In genomic region chr21:44354001-44354405, GRCh38 we compare ENCODE assay signal across 10 cellular contexts. TPM values are rescaled to one million over a fixed set of nuclear protein-coding genes. Genes with fewer than 3 reads are reported as not detected.
A peak's percentile ranks its signal among the peaks of the same experiment; 100 is the strongest.
DNase-seq lines count a peak whose midpoint lies in the region; ATAC-seq, FAIRE-seq and TF ChIP-seq lines count a peak whose summit lies in the region.
"Had no signal": no experiment of that assay in that cellular context is flagged by ENCODE, and none has a peak within 500 bp of the region (broad histone marks: within the 10 kb centered on the region; RNA-seq: fewer than 3 reads in every experiment).

No MANE protein-coding gene starts in this region.

- no peak overlapping the region for H3K56ac ChIP-seq in H1 (replicated peaks; ENCODE audit: insufficient read length, low read depth, low read length)

- H4K5ac ChIP-seq in H1 (ENCODE audit: insufficient read length, low read depth, low read length): no peak overlapping the region

- DNase-seq in NOMO-1 treated with dmso at 0.1 percent for 144 hours (lab: John Stamatoyannopoulos, UW; ENCODE audit: unreplicated experiment): peak; percentile 87
- DNase-seq in H1 (ENCODE audit: low read depth in 1 of 2, low spot score in 2 of 2): no peak
- DNase-seq in NCI-H1092 treated with DMSO at 0.1 percent for 48 hours (lab: John Stamatoyannopoulos, UW): no peak
- DNase-seq in NCI-H1417 (lab: John Stamatoyannopoulos, UW): no peak
- DNase-seq in NCI-H146 (lab: John Stamatoyannopoulos, UW): no peak
- DNase-seq: NCI-H1105 treated with DMSO at 0.1 percent for 48 hours had no signal

- no peak for TF ChIP-seq POLR2A in H1 (IDR thresholded peaks at IDR 0.05; ENCODE audit: control extremely low read depth in 1 of 2, low read depth in 2 of 2, low read length in 2 of 2)

- H3K4me1 ChIP-seq in H1 (replicated peaks in 1 of 4; ENCODE audit: control insufficient read depth in 3 of 4, insufficient read depth in 4 of 4, low read length in 3 of 4) (peaks cover 0 to 5% (median under 1%) of the 10 kb centered on the region in 4 experiments; a peak in 2 of 7 replicates), rectal smooth muscle tissue (ENCODE audit: control insufficient read depth, insufficient read depth, low read length) (no peaks in the 10 kb centered on the region)

- H3K27me3 ChIP-seq in H1 (replicated peaks in 1 of 4; ENCODE audit: control insufficient read depth in 3 of 4, extremely low read depth in 1 of 4, insufficient read depth in 3 of 4, low read length in 3 of 4): peaks cover 17 to 37% (median 26%) of the 10 kb centered on the region in 4 experiments; a peak in 6 of 7 replicates
- peaks cover 2% of the 10 kb centered on the region for H3K27me3 ChIP-seq in rectal smooth muscle tissue (ENCODE audit: control insufficient read depth, insufficient read depth, low read length)

- H3K23me2 ChIP-seq in H1 (ENCODE audit: low read depth, low read length): no peaks in the 10 kb centered on the region; the same call in 1 of the 2 replicates

- H4K91ac ChIP-seq in H1 (replicated peaks; ENCODE audit: insufficient read length, low read length): no peak overlapping the region

- H2BK20ac ChIP-seq in H1 (ENCODE audit: low read length): no peak overlapping the region

- no peak overlapping the region for H3K23ac ChIP-seq in H1 (ENCODE audit: insufficient read length)

- H2BK120ac ChIP-seq in H1 (replicated peaks; ENCODE audit: low read depth, low read length): no peak overlapping the region

- H2AK5ac ChIP-seq in H1 (ENCODE audit: low read depth, low read length): no peak overlapping the region

- no peak overlapping the region for H3K18ac ChIP-seq in H1 (ENCODE audit: extremely low read depth, low read length)

- H3K4me3 ChIP-seq in GM08714 (ENCODE audit: low read length) (peak overlapping the region; percentile 44; the same call in 1 of the 2 replicates), H1 (ENCODE audit: extremely low read depth in 1 of 4, insufficient read depth in 2 of 4, low read depth in 3 of 4, low read length in 4 of 4) (no peak overlapping the region), rectal smooth muscle tissue (ENCODE audit: low read length) (peak overlapping the region; percentile 49)

- no peaks in the 10 kb centered on the region for H3K9me3 ChIP-seq in H1 (ENCODE audit: insufficient read depth in 2 of 2, low read depth in 1 of 2, low read length in 1 of 2)

- H3K27ac ChIP-seq in H1 (ENCODE audit: low read depth, low read length) (no peak overlapping the region), rectal smooth muscle tissue (ENCODE audit: low read depth, low read length) (no peak overlapping the region)

- H3K36me3 ChIP-seq in H1 (ENCODE audit: control insufficient read depth in 2 of 4, insufficient read depth in 4 of 4, low read length in 3 of 4) (no peaks in the 10 kb centered on the region), rectal smooth muscle tissue (ENCODE audit: control insufficient read depth, insufficient read depth, low read length) (no peaks in the 10 kb centered on the region)

- CTCF ChIA-PET in H1 (lab: Charles Lee; ENCODE audit: partially characterized antibody): interaction anchor here (0.9 to 3.3 kb wide), 4 partner anchors 8 to 413 kb away, joined by 3 to 11 read pairs (median 4); no protein-coding TSS in a partner anchor

- H3K4ac ChIP-seq in H1 (replicated peaks; ENCODE audit: insufficient read length, low read depth, low read length): no peak overlapping the region

- 88% methylated on average over 8 of the region's 8 CpGs; no CpG with 5 or more reads in 1 of the 2 experiments for WGBS in H1 (ENCODE audit: extremely low coverage in 1 of 2, insufficient coverage in 1 of 2, insufficient read length in 1 of 2, insufficient replicate concordance in 2 of 2, low coverage in 1 of 2, low lambda C conversion rate in 2 of 2, missing lambda C conversion rate in 1 of 2), 2 experiments

- no peak overlapping the region for H3K14ac ChIP-seq in H1 (ENCODE audit: insufficient read length)

- H3K79me2 ChIP-seq in H1 (ENCODE audit: control insufficient read depth in 1 of 2, insufficient read depth in 2 of 2, low read length in 2 of 2): no peaks in the 10 kb centered on the region

- no peak overlapping the region for H3K4me2 ChIP-seq in H1 (ENCODE audit: insufficient read depth in 1 of 2, low read depth in 2 of 2, low read length in 2 of 2)

- no peak overlapping the region for H2BK12ac ChIP-seq in H1 (ENCODE audit: low read depth, low read length)

- no peak overlapping the region for H2BK5ac ChIP-seq in H1 (ENCODE audit: low read depth, low read length)

- POLR2A ChIA-PET in H1 (lab: Charles Lee; ENCODE audit: partially characterized antibody): interaction anchor here (1.4 kb wide), 1 partner anchor 15 kb away, joined by 5 read pairs; the partner anchor contains the start of gene CFAP410

- no peak for TF ChIP-seq RAD21 in H1 (IDR thresholded peaks at IDR 0.05 in 1 of 2, conservative IDR thresholded peaks at IDR 0.05 in 1 of 2; ENCODE audit: low read depth in 2 of 2, low read length in 2 of 2)

- no peak for FAIRE-seq in H1 (lab: Jason Lieb, UNC)

- H3K79me1 ChIP-seq in H1 (ENCODE audit: low read depth, low read length): no peaks in the 10 kb centered on the region

- TF ChIP-seq CTCF in H1 (IDR thresholded peaks at IDR 0.05; ENCODE audit: control extremely low read depth in 1 of 3, insufficient read depth in 1 of 3, low read depth in 1 of 3, low read length in 3 of 3): no peak

- no peak for ATAC-seq in HG03521 (IDR thresholded peaks at IDR 0.05; ENCODE audit: unreplicated experiment)

- H2BK15ac ChIP-seq in H1 (ENCODE audit: low read length): no peak overlapping the region

- no peak for TF ChIP-seq EP300 in H1 (IDR thresholded peaks at IDR 0.05; ENCODE audit: borderline replicate concordance in 1 of 2, low read depth in 2 of 2, low read length in 2 of 2)

- no peak overlapping the region for H2AFZ ChIP-seq in H1 (ENCODE audit: low read length)

- H4K20me1 ChIP-seq in H1 (replicated peaks in 1 of 2; ENCODE audit: control insufficient read depth in 1 of 2, insufficient read depth in 2 of 2, low read length in 2 of 2): no peaks in the 10 kb centered on the region

- H3K9ac ChIP-seq in H1 (replicated peaks in 1 of 4; ENCODE audit: extremely low read depth in 1 of 4, low read depth in 3 of 4, low read length in 3 of 4): no peak overlapping the region
- no peak overlapping the region for H3K9ac ChIP-seq in rectal smooth muscle tissue (ENCODE audit: low read length)

- no peak overlapping the region for H4K8ac ChIP-seq in H1 (ENCODE audit: extremely low read depth, insufficient read depth, low read length)

TF ChIP-seq in H1, 55 proteins besides CTCF, POLR2A, EP300 and RAD21:
- peak; percentile 21; the same call in 1 of the 2 replicates for TF ChIP-seq MAX (IDR thresholded peaks at IDR 0.05)
- TF ChIP-seq, protein P1, sequence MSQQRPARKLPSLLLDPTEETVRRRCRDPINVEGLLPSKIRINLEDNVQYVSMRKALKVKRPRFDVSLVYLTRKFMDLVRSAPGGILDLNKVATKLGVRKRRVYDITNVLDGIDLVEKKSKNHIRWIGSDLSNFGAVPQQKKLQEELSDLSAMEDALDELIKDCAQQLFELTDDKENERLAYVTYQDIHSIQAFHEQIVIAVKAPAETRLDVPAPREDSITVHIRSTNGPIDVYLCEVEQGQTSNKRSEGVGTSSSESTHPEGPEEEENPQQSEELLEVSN (IDR thresholded peaks at IDR 0.05): no peak

RNA-seq across cellular contexts. Expression of gene TRPM2, which starts 0.6 kb away (rescaled TPM):
- total RNA-seq in H1 (2021; fragmentation: NEBNext Ultra II Directional; extraction: Animal tissue kit (Norgen Biotek cat#: 25700)): 0.28 and 0.36 TPM in 2 replicates
- polyA plus RNA-seq in H1 (2011; rRNA removed): 0.17 and 0.27 TPM in 2 replicates
- 0.27 TPM for polyA plus RNA-seq in H1 (2011; cell fraction: cytosol; rRNA removed)
- 0.64 TPM for polyA plus RNA-seq in H1 (2011; cell fraction: nucleus; rRNA removed)
- polyA plus RNA-seq in H1 (2012, experiment 1 of 2): 0.13 to 0.59 TPM (median 0.25 TPM) in 4 replicates
- 0.10 TPM for polyA plus RNA-seq in H1 (2012, experiment 2 of 2)
- 0.30 TPM for polyA plus RNA-seq in H1 (2013, experiment 1 of 2)
- 0.15 TPM for polyA plus RNA-seq in H1 (2013, experiment 2 of 2)
- polyA minus RNA-seq in H1 (2011; rRNA and poly(A)+ RNA removed): 0.17 and 0.22 TPM in 2 replicates
- 1.5 TPM for polyA minus RNA-seq in H1 (2011; cell fraction: cytosol; rRNA and poly(A)+ RNA removed)
- polyA minus RNA-seq in H1 (2011; cell fraction: nucleus; rRNA and poly(A)+ RNA removed): 1.2 TPM
- total RNA-seq: G401 had no signal

RNA-seq across cellular contexts. Expression of gene CFAP410, which starts 14.8 kb away (rescaled TPM):
- 10.6 and 11.6 TPM in 2 replicates for total RNA-seq in H1 (2021; fragmentation: NEBNext Ultra II Directional; extraction: Animal tissue kit (Norgen Biotek cat#: 25700))
- 12.0 and 20.5 TPM in 2 replicates for polyA plus RNA-seq in H1 (2011; rRNA removed)
- polyA plus RNA-seq in H1 (2011; cell fraction: cytosol; rRNA removed): 14.8 TPM
- polyA plus RNA-seq in H1 (2011; cell fraction: nucleus; rRNA removed): 59.6 TPM
- polyA plus RNA-seq in H1 (2012, experiment 1 of 2): 6.5 to 11.7 TPM (median 11.0 TPM) in 4 replicates
- polyA plus RNA-seq in H1 (2012, experiment 2 of 2): 5.2 TPM
- polyA plus RNA-seq in H1 (2013, experiment 1 of 2): 9.3 TPM
- 7.4 TPM for polyA plus RNA-seq in H1 (2013, experiment 2 of 2)
- 2.4 and 2.6 TPM in 2 replicates for polyA minus RNA-seq in H1 (2011; rRNA and poly(A)+ RNA removed)
- 4.1 TPM for polyA minus RNA-seq in H1 (2011; cell fraction: cytosol; rRNA and poly(A)+ RNA removed)
- 7.8 TPM for polyA minus RNA-seq in H1 (2011; cell fraction: nucleus; rRNA and poly(A)+ RNA removed)

RNA-seq across cellular contexts. Expression of gene PFKL, which starts 54.1 kb away (rescaled TPM):
- 76.7 and 82.3 TPM in 2 replicates for total RNA-seq in H1 (2021; fragmentation: NEBNext Ultra II Directional; extraction: Animal tissue kit (Norgen Biotek cat#: 25700))
- polyA plus RNA-seq in H1 (2011; rRNA removed): 80.2 and 106 TPM in 2 replicates
- polyA plus RNA-seq in H1 (2011; cell fraction: cytosol; rRNA removed): 87.2 TPM
- polyA plus RNA-seq in H1 (2011; cell fraction: nucleus; rRNA removed): 210 TPM
- polyA plus RNA-seq in H1 (2012, experiment 1 of 2): 40.8 to 95.9 TPM (median 88.0 TPM) in 4 replicates
- polyA plus RNA-seq in H1 (2012, experiment 2 of 2): 60.1 TPM
- polyA plus RNA-seq in H1 (2013, experiment 1 of 2): 42.3 TPM
- polyA plus RNA-seq in H1 (2013, experiment 2 of 2): 40.2 TPM
- 32.1 and 43.0 TPM in 2 replicates for polyA minus RNA-seq in H1 (2011; rRNA and poly(A)+ RNA removed)
- 45.9 TPM for polyA minus RNA-seq in H1 (2011; cell fraction: cytosol; rRNA and poly(A)+ RNA removed)
- polyA minus RNA-seq in H1 (2011; cell fraction: nucleus; rRNA and poly(A)+ RNA removed): 49.0 TPM

Comparison
In these comparisons a context has a peak if more than half of its experiments do, and no peak if none do; other contexts are left out.
1. H3K4me3 ChIP-seq: peak in GM08714 (single experiment) and rectal smooth muscle tissue (single experiment); none in H1 (0 of 4).